21 cellular contexts compared by ENCODE assay signal in the genomic region with DNA sequence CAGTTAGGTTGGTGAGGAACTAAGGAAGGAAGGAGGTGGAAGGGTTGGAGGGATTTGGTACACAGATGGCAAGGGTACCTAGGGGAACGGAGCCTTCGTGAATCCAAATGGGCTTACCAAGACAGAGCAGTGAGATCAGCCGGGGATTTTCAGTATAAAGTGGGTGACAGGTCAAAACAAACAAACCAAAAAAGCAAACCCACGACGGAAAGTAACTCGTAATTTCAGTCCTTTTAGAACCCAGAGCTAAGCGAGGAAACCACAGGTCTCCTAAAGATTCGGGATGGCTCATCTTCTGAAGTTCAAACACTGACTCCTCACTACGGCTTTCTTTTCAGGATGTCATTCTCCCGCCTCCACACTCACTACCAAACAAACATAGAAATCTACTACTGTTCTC.
DNase-seq lines count a peak whose midpoint lies in the region; FAIRE-seq and TF ChIP-seq lines count a peak whose summit lies in the region.
"Had no signal": no experiment of that assay in that cellular context is flagged by ENCODE, and none has a peak within 500 bp of the region (broad histone marks: within the 10 kb centered on the region; RNA-seq: fewer than 3 reads in every experiment).

No MANE protein-coding gene starts in this region.

- H2BK5ac ChIP-seq in H1 (ENCODE audit: low read depth, low read length) = no peak overlapping the region
- H2BK5ac ChIP-seq in neuronal stem cell (ENCODE audit: low read length) = no peak overlapping the region

- POLR2A ChIA-PET in H1 (lab: Charles Lee; ENCODE audit: partially characterized antibody) = no interaction called here

- H3K36me3 ChIP-seq in H1 (ENCODE audit: control insufficient read depth in 2 of 4, insufficient read depth in 4 of 4, low read length in 3 of 4) (no peaks in the 10 kb centered on the region), neuronal stem cell (replicated peaks in 1 of 2; ENCODE audit: control insufficient read depth in 2 of 2, insufficient read depth in 2 of 2, low read length in 2 of 2) (no peaks in the 10 kb centered on the region)
- H3K36me3 ChIP-seq: gastrocnemius medialis, Peyer's patch, WERI-Rb-1 had no signal

- CTCF ChIA-PET in H1 (lab: Charles Lee; ENCODE audit: partially characterized antibody) = interaction anchor here (0.6 to 0.9 kb wide), 2 partner anchors 8 to 20 kb away, joined by 3 read pairs; no protein-coding TSS in a partner anchor

- DNase-seq in NCI-H1092 treated with DMSO at 0.1 percent for 48 hours (lab: John Stamatoyannopoulos, UW) = peak; percentile 95
- DNase-seq in NCI-H1092 (lab: John Stamatoyannopoulos, UW) = no peak
- DNase-seq in NCI-H82 (lab: John Stamatoyannopoulos, UW) = peak; percentile 94
- no peak for DNase-seq in H1 (ENCODE audit: low read depth in 1 of 2, low spot score in 2 of 2)
- DNase-seq in neuronal stem cell (ENCODE audit: low spot score) = no peak
- DNase-seq in posterior cingulate gyrus = no peak
- DNase-seq in NCI-H1417 (lab: John Stamatoyannopoulos, UW) = no peak
- no peak for DNase-seq in caudate nucleus (lab: John Stamatoyannopoulos, UW)
- DNase-seq: activated CD8-positive, alpha-beta memory T cell treated with anti-CD3 and anti-CD28 coated beads, Interleukin-2, amount 10 ng/mL, durations not matched to agents 7 days and 5 days; activated naive CD4-positive, alpha-beta T cell treated with anti-CD3 and anti-CD28 coated beads for 36 hours; amniotic stem cell; DND-41; gastrocnemius medialis; hippocampal formation; Peyer's patch; SIG-M5; stimulated activated CD4-positive, alpha-beta T cell treated with anti-CD3 and anti-CD28 coated beads, Interleukin-1b, Interleukin-23, amount 100 ng/mL, for 48 hours; WERI-Rb-1 had no signal

- no peak for TF ChIP-seq POLR2A in H1 (IDR thresholded peaks at IDR 0.05; ENCODE audit: control extremely low read depth in 1 of 2, low read depth in 2 of 2, low read length in 2 of 2)

- H3K23me2 ChIP-seq in H1 (ENCODE audit: low read depth, low read length) = no peaks in the 10 kb centered on the region

- H2BK20ac ChIP-seq in H1 (ENCODE audit: low read length) = no peak overlapping the region

- H2AK5ac ChIP-seq in H1 (ENCODE audit: low read depth, low read length) (no peak overlapping the region), neuronal stem cell (ENCODE audit: low read depth, low read length) (no peak overlapping the region)

- FAIRE-seq in H1 (lab: Jason Lieb, UNC) = no peak
- FAIRE-seq: K562 had no signal

- H2BK120ac ChIP-seq in H1 (replicated peaks; ENCODE audit: low read depth, low read length) (no peak overlapping the region), neuronal stem cell (ENCODE audit: low read depth, low read length) (no peak overlapping the region)

- H3K4me2 ChIP-seq in H1 (ENCODE audit: insufficient read depth in 1 of 2, low read depth in 2 of 2, low read length in 2 of 2) = peak overlapping the region in 1 of 2 experiments; percentile 35; a peak in 2 of 4 replicates
- no peak overlapping the region for H3K4me2 ChIP-seq in neuronal stem cell (ENCODE audit: insufficient read depth, low read length, poor library complexity, severe bottlenecking)
- H3K4me2 ChIP-seq: smooth muscle cell had no signal

- H3K9me3 ChIP-seq in H1 (ENCODE audit: insufficient read depth in 2 of 2, low read depth in 1 of 2, low read length in 1 of 2) (no peaks in the 10 kb centered on the region), neuronal stem cell (replicated peaks in 1 of 2; ENCODE audit: control insufficient read depth in 2 of 2, insufficient read depth in 1 of 2, low read depth in 1 of 2, low read length in 2 of 2) (no peaks in the 10 kb centered on the region)
- H3K9me3 ChIP-seq: gastrocnemius medialis, Peyer's patch had no signal

- no peaks in the 10 kb centered on the region for H3K27me3 ChIP-seq in H1 (replicated peaks in 1 of 4; ENCODE audit: control insufficient read depth in 3 of 4, extremely low read depth in 1 of 4, insufficient read depth in 3 of 4, low read length in 3 of 4)
- peaks cover 0 to 54% (median 0%) of the 10 kb centered on the region in 3 experiments for H3K27me3 ChIP-seq in neuronal stem cell (ENCODE audit: control insufficient read depth in 3 of 3, insufficient read depth in 3 of 3, low read depth in 1 of 3, low read length in 3 of 3)
- H3K27me3 ChIP-seq: gastrocnemius medialis, Peyer's patch had no signal

- no peak overlapping the region for H4K8ac ChIP-seq in H1 (ENCODE audit: extremely low read depth, insufficient read depth, low read length)
- H4K8ac ChIP-seq in neuronal stem cell (ENCODE audit: low read depth, low read length) = no peak overlapping the region

- no peaks in the 10 kb centered on the region for H3K79me2 ChIP-seq in H1 (ENCODE audit: control insufficient read depth in 1 of 2, insufficient read depth in 2 of 2, low read length in 2 of 2)

- H3K79me1 ChIP-seq in H1 (ENCODE audit: low read depth, low read length) = no peaks in the 10 kb centered on the region
- no peaks in the 10 kb centered on the region for H3K79me1 ChIP-seq in neuronal stem cell (ENCODE audit: low read depth, low read length)

- H3K4me1 ChIP-seq in H1 (replicated peaks in 1 of 4; ENCODE audit: control insufficient read depth in 3 of 4, insufficient read depth in 4 of 4, low read length in 3 of 4) = peaks cover 2 to 15% (median 7%) of the 10 kb centered on the region in 4 experiments; a peak in 6 of 7 replicates
- H3K4me1 ChIP-seq in neuronal stem cell (ENCODE audit: control insufficient read depth in 2 of 2, insufficient read depth in 1 of 2, low read depth in 1 of 2, low read length in 2 of 2) = peaks cover 0 to 11% of the 10 kb centered on the region in 2 donors
- H3K4me1 ChIP-seq: gastrocnemius medialis, Peyer's patch had no signal

- H3K56ac ChIP-seq in H1 (replicated peaks; ENCODE audit: insufficient read length, low read depth, low read length) = no peak overlapping the region

- H2BK12ac ChIP-seq in H1 (ENCODE audit: low read depth, low read length) (no peak overlapping the region; the same call in 1 of the 2 replicates), neuronal stem cell (ENCODE audit: low read length) (no peak overlapping the region)

- no peak overlapping the region for H3K4me3 ChIP-seq in H1 (ENCODE audit: extremely low read depth in 1 of 4, insufficient read depth in 2 of 4, low read depth in 3 of 4, low read length in 4 of 4)
- H3K4me3 ChIP-seq in neuronal stem cell (ENCODE audit: low read length in 2 of 2) = no peak overlapping the region
- H3K4me3 ChIP-seq: gastrocnemius medialis, K562, Peyer's patch, smooth muscle cell had no signal

- no peak overlapping the region for H4K5ac ChIP-seq in H1 (ENCODE audit: insufficient read length, low read depth, low read length)

- TF ChIP-seq CTCF in H1 (IDR thresholded peaks at IDR 0.05; ENCODE audit: control extremely low read depth in 1 of 3, insufficient read depth in 1 of 3, low read depth in 1 of 3, low read length in 3 of 3) = no peak

- H3K18ac ChIP-seq in H1 (ENCODE audit: extremely low read depth, low read length) (no peak overlapping the region), neuronal stem cell (ENCODE audit: low read length) (no peak overlapping the region)

- H4K91ac ChIP-seq in H1 (replicated peaks; ENCODE audit: insufficient read length, low read length) = no peak overlapping the region
- no peak overlapping the region for H4K91ac ChIP-seq in neuronal stem cell (ENCODE audit: low read depth, low read length, poor library complexity)

- no peak overlapping the region for H3K14ac ChIP-seq in H1 (ENCODE audit: insufficient read length)
- no peak overlapping the region for H3K14ac ChIP-seq in neuronal stem cell (ENCODE audit: low read length)

- no peak overlapping the region for H3K9ac ChIP-seq in H1 (replicated peaks in 1 of 4; ENCODE audit: extremely low read depth in 1 of 4, low read depth in 3 of 4, low read length in 3 of 4)
- no peak overlapping the region for H3K9ac ChIP-seq in neuronal stem cell (ENCODE audit: low read depth, low read length, poor library complexity)

- H2BK15ac ChIP-seq in H1 (ENCODE audit: low read length) (no peak overlapping the region), neuronal stem cell (ENCODE audit: low read length) (no peak overlapping the region)

- H3K4ac ChIP-seq in H1 (replicated peaks; ENCODE audit: insufficient read length, low read depth, low read length) (no peak overlapping the region), neuronal stem cell (ENCODE audit: low read length) (no peak overlapping the region)

- H2AFZ ChIP-seq in H1 (ENCODE audit: low read length) = peak overlapping the region; percentile 74
- peak overlapping the region; percentile 72 for H2AFZ ChIP-seq in neuronal stem cell (ENCODE audit: low read length)

- TF ChIP-seq EP300 in H1 (IDR thresholded peaks at IDR 0.05; ENCODE audit: borderline replicate concordance in 1 of 2, low read depth in 2 of 2, low read length in 2 of 2) = no peak

- H3K27ac ChIP-seq in H1 (ENCODE audit: low read depth, low read length) = no peak overlapping the region
- peak overlapping the region; percentile 35 for H3K27ac ChIP-seq in neuronal stem cell (replicated peaks; ENCODE audit: low read length)
- no peak overlapping the region for H3K27ac ChIP-seq in caudate nucleus (ENCODE audit: low read depth, low read length)
- H3K27ac ChIP-seq: 22Rv1, gastrocnemius medialis, Peyer's patch, WERI-Rb-1 had no signal

- WGBS in H1 (ENCODE audit: extremely low coverage in 1 of 2, insufficient coverage in 1 of 2, insufficient read length in 1 of 2, insufficient replicate concordance in 2 of 2, low coverage in 1 of 2, low lambda C conversion rate in 2 of 2, missing lambda C conversion rate in 1 of 2), 2 experiments = 72% methylated on average over 10 of the region's 10 CpGs; no CpG with 5 or more reads in 1 of the 2 experiments
- WGBS in neuronal stem cell (ENCODE audit: extremely low coverage in 2 of 2, insufficient read length in 2 of 2, insufficient replicate concordance in 1 of 2), 2 donors = no CpG with 5 or more reads among the region's 10 CpGs

- no peaks in the 10 kb centered on the region for H4K20me1 ChIP-seq in H1 (replicated peaks in 1 of 2; ENCODE audit: control insufficient read depth in 1 of 2, insufficient read depth in 2 of 2, low read length in 2 of 2)

- intact Hi-C loops in posterior cingulate gyrus (cut with DNase I) = no loop called here

- no peak for TF ChIP-seq RAD21 in H1 (IDR thresholded peaks at IDR 0.05 in 1 of 2, conservative IDR thresholded peaks at IDR 0.05 in 1 of 2; ENCODE audit: low read depth in 2 of 2, low read length in 2 of 2)

- H3K23ac ChIP-seq in H1 (ENCODE audit: insufficient read length) (no peak overlapping the region), neuronal stem cell (ENCODE audit: low read depth, low read length, poor library complexity) (no peak overlapping the region)

TF ChIP-seq in H1, 55 proteins besides CTCF, POLR2A, EP300 and RAD21 (continues in another document):
- TF ChIP-seq TAF7 (optimal IDR thresholded peaks at IDR 0.05; ENCODE audit: borderline replicate concordance, low read depth, low read length) (no peak), MAFK (IDR thresholded peaks at IDR 0.05; ENCODE audit: low read depth, low read length) (no peak), JUN (IDR thresholded peaks at IDR 0.05; ENCODE audit: low read depth, low read length) (no peak), RXRA (IDR thresholded peaks at IDR 0.05; ENCODE audit: insufficient read depth, low read depth, low read length) (no peak), PHF8 (conservative IDR thresholded peaks at IDR 0.05; ENCODE audit: low read depth, low read length) (no peak), GABPA (IDR thresholded peaks at IDR 0.05; ENCODE audit: borderline replicate concordance, insufficient read depth, low read length) (no peak)

Comparison
In these comparisons a context has a peak if more than half of its experiments do, and no peak if none do; other contexts are left out.
1. DNase-seq: peak in NCI-H1092 treated with DMSO at 0.1 percent for 48 hours (single experiment) and NCI-H82 (single experiment); none in NCI-H1092 (single experiment), H1 (0 of 2), neuronal stem cell (single experiment), posterior cingulate gyrus (0 of 10), NCI-H1417 (0 of 3) and caudate nucleus (0 of 61).